Comparison of ENCODE assay signal across 34 cellular contexts in genomic region chr6:108521616-108522107, GRCh38.
"Had no signal": no experiment of that assay in that cellular context is flagged by ENCODE, and none has a peak within 500 bp of the region (broad histone marks: within the 10 kb centered on the region; RNA-seq: fewer than 3 reads in every experiment).

No MANE protein-coding gene starts in this region.

- FAIRE-seq: astrocyte, bronchial epithelial cell, frontal cortex had no signal

- H3K27ac ChIP-seq: brain microvascular endothelial cell, coronary artery, dorsolateral prefrontal cortex, WERI-Rb-1 had no signal

- H3K27me3 Mint-ChIP-seq: activated CD4-positive, alpha-beta memory T cell treated with anti-CD3 and anti-CD28 coated beads for 36 hours; activated CD4-positive, alpha-beta T cell treated with anti-CD3 and anti-CD28 coated beads for 36 hours; activated CD8-positive, alpha-beta memory T cell treated with anti-CD3 and anti-CD28 coated beads, Interleukin-2, amount 10 ng/mL, durations not matched to agents 7 days and 5 days; activated naive CD4-positive, alpha-beta T cell treated with anti-CD3 and anti-CD28 coated beads, Interleukin-2, amount 10 ng/mL, durations not matched to agents 7 days and 5 days; activated naive CD8-positive, alpha-beta T cell; activated T-cell treated with anti-CD3 and anti-CD28 coated beads, Interleukin-2, amount 50 U/mL, for 24 hours; central memory CD8-positive, alpha-beta T cell; dendritic cell treated with granulocyte-macrophage colony-stimulating factor and Interleukin-4, amounts not matched to agents 40 ng/mL and 50 ng/mL, for 4 days; T-cell had no signal

- H3K9me3 Mint-ChIP-seq: activated CD4-positive, alpha-beta memory T cell treated with anti-CD3 and anti-CD28 coated beads for 36 hours; activated CD4-positive, alpha-beta T cell treated with anti-CD3 and anti-CD28 coated beads, Interleukin-2, amount 10 ng/mL, durations not matched to agents 24 days and 14 days; activated naive CD4-positive, alpha-beta T cell treated with anti-CD3 and anti-CD28 coated beads, Interleukin-2, amount 10 ng/mL, durations not matched to agents 7 days and 5 days; activated T-cell treated with anti-CD3 and anti-CD28 coated beads, Interleukin-2, amount 50 U/mL, for 24 hours; activated T-cell treated with anti-CD3 and anti-CD28 coated beads, Interleukin-2, amount 50 U/mL, for 72 hours; central memory CD8-positive, alpha-beta T cell; dendritic cell treated with granulocyte-macrophage colony-stimulating factor and Interleukin-4, amounts not matched to agents 40 ng/mL and 50 ng/mL, for 4 days; endodermal cell; T-cell; T-helper 1 cell treated with Interleukin-12 subunit alpha and Interleukin-12 subunit beta and Interleukin-4 antibody, amounts not matched to agents 30 μg/mL and 1 μg/mL, for 36 hours; T-helper 2 cell treated with Interferon-gamma antibody and Interleukin-4, amounts not matched to agents 5 μg/mL and 100 μg/mL, for 36 hours had no signal

- H3K27me3 ChIP-seq: brain microvascular endothelial cell, dorsolateral prefrontal cortex had no signal

- H3K36me3 ChIP-seq: brain microvascular endothelial cell, WERI-Rb-1 had no signal

- H3K27ac Mint-ChIP-seq: activated CD4-positive, alpha-beta memory T cell treated with anti-CD3 and anti-CD28 coated beads for 36 hours; activated CD4-positive, alpha-beta T cell treated with anti-CD3 and anti-CD28 coated beads for 36 hours; activated CD4-positive, alpha-beta T cell treated with anti-CD3 and anti-CD28 coated beads, Interleukin-2, amount 10 ng/mL, durations not matched to agents 24 days and 14 days; activated CD8-positive, alpha-beta memory T cell treated with anti-CD3 and anti-CD28 coated beads, Interleukin-2, amount 10 ng/mL, durations not matched to agents 7 days and 5 days; activated CD8-positive, alpha-beta T cell treated with anti-CD3 and anti-CD28 coated beads, Interleukin-2, amount 10 ng/mL, durations not matched to agents 7 days and 5 days; activated naive CD4-positive, alpha-beta T cell treated with anti-CD3 and anti-CD28 coated beads, Interleukin-2, amount 10 ng/mL, durations not matched to agents 7 days and 5 days; activated naive CD8-positive, alpha-beta T cell; activated T-cell treated with anti-CD3 and anti-CD28 coated beads, Interleukin-2, amount 50 U/mL, for 24 hours; activated T-cell treated with anti-CD3 and anti-CD28 coated beads, Interleukin-2, amount 50 U/mL, for 72 hours; dendritic cell treated with granulocyte-macrophage colony-stimulating factor and Interleukin-4, amounts not matched to agents 40 ng/mL and 50 ng/mL, for 4 days; endodermal cell; T-cell; T-helper 1 cell treated with Interleukin-12 subunit alpha and Interleukin-12 subunit beta and Interleukin-4 antibody, amounts not matched to agents 30 μg/mL and 1 μg/mL, for 36 hours; T-helper 2 cell treated with Interferon-gamma antibody and Interleukin-4, amounts not matched to agents 5 μg/mL and 100 μg/mL, for 36 hours had no signal

- H3K4me3 Mint-ChIP-seq: activated CD4-positive, alpha-beta memory T cell treated with anti-CD3 and anti-CD28 coated beads for 36 hours; activated CD4-positive, alpha-beta T cell treated with anti-CD3 and anti-CD28 coated beads for 36 hours; activated CD4-positive, alpha-beta T cell treated with anti-CD3 and anti-CD28 coated beads, Interleukin-2, amount 10 ng/mL, durations not matched to agents 24 days and 14 days; activated CD8-positive, alpha-beta memory T cell treated with anti-CD3 and anti-CD28 coated beads, Interleukin-2, amount 10 ng/mL, durations not matched to agents 7 days and 5 days; activated CD8-positive, alpha-beta T cell treated with anti-CD3 and anti-CD28 coated beads, Interleukin-2, amount 10 ng/mL, durations not matched to agents 7 days and 5 days; activated naive CD4-positive, alpha-beta T cell treated with anti-CD3 and anti-CD28 coated beads, Interleukin-2, amount 10 ng/mL, durations not matched to agents 7 days and 5 days; activated naive CD8-positive, alpha-beta T cell; activated T-cell treated with anti-CD3 and anti-CD28 coated beads, Interleukin-2, amount 50 U/mL, for 24 hours; activated T-cell treated with anti-CD3 and anti-CD28 coated beads, Interleukin-2, amount 50 U/mL, for 72 hours; central memory CD8-positive, alpha-beta T cell; dendritic cell treated with granulocyte-macrophage colony-stimulating factor and Interleukin-4, amounts not matched to agents 40 ng/mL and 50 ng/mL, for 4 days; endodermal cell; T-cell; T-helper 1 cell treated with Interleukin-12 subunit alpha and Interleukin-12 subunit beta and Interleukin-4 antibody, amounts not matched to agents 30 μg/mL and 1 μg/mL, for 36 hours; T-helper 2 cell treated with Interferon-gamma antibody and Interleukin-4, amounts not matched to agents 5 μg/mL and 100 μg/mL, for 36 hours had no signal

- ATAC-seq: activated CD4-positive, alpha-beta T cell treated with anti-CD3 and anti-CD28 coated beads for 36 hours; activated CD8-positive, alpha-beta memory T cell treated with anti-CD3 and anti-CD28 coated beads, Interleukin-2, amount 10 ng/mL, durations not matched to agents 7 days and 5 days; activated CD8-positive, alpha-beta T cell treated with anti-CD3 and anti-CD28 coated beads, Interleukin-2, amount 10 ng/mL, durations not matched to agents 7 days and 5 days; activated T-cell treated with anti-CD3 and anti-CD28 coated beads, Interleukin-2, amount 50 U/mL, for 72 hours; esophagus mucosa; T-cell had no signal

- H3K4me1 Mint-ChIP-seq: activated CD4-positive, alpha-beta T cell treated with anti-CD3 and anti-CD28 coated beads for 36 hours; activated CD4-positive, alpha-beta T cell treated with anti-CD3 and anti-CD28 coated beads, Interleukin-2, amount 10 ng/mL, durations not matched to agents 24 days and 14 days; activated CD8-positive, alpha-beta memory T cell treated with anti-CD3 and anti-CD28 coated beads, Interleukin-2, amount 10 ng/mL, durations not matched to agents 7 days and 5 days; activated naive CD4-positive, alpha-beta T cell treated with anti-CD3 and anti-CD28 coated beads, Interleukin-2, amount 10 ng/mL, durations not matched to agents 7 days and 5 days; central memory CD8-positive, alpha-beta T cell; T-cell had no signal

- H3K4me3 ChIP-seq: coronary artery, dorsolateral prefrontal cortex had no signal

- H3K36me3 Mint-ChIP-seq: activated CD4-positive, alpha-beta memory T cell treated with anti-CD3 and anti-CD28 coated beads for 36 hours; activated naive CD4-positive, alpha-beta T cell treated with anti-CD3 and anti-CD28 coated beads, Interleukin-2, amount 10 ng/mL, durations not matched to agents 7 days and 5 days had no signal

- DNase-seq: activated CD4-positive, alpha-beta memory T cell treated with anti-CD3 and anti-CD28 coated beads for 36 hours; activated CD4-positive, alpha-beta T cell treated with anti-CD3 and anti-CD28 coated beads for 36 hours; activated CD4-positive, alpha-beta T cell treated with anti-CD3 and anti-CD28 coated beads, Interleukin-2, amount 10 ng/mL, durations not matched to agents 24 days and 14 days; activated CD4-positive, CD25-positive, alpha-beta regulatory T cell; activated CD4-positive, CD25-positive, alpha-beta regulatory T cell treated with anti-CD3 and anti-CD28 coated beads, Interleukin-2, amount 50 U/mL, for 72 hours; activated CD8-positive, alpha-beta memory T cell treated with anti-CD3 and anti-CD28 coated beads, Interleukin-2, amount 10 ng/mL, durations not matched to agents 7 days and 5 days; activated CD8-positive, alpha-beta memory T cell treated with anti-CD3 and anti-CD28 coated beads, Interleukin-2, amount 50 U/mL, for 4 hours; activated CD8-positive, alpha-beta T cell treated with anti-CD3 and anti-CD28 coated beads, Interleukin-2, amount 10 ng/mL, durations not matched to agents 7 days and 5 days; activated gamma-delta T cell; activated naive CD4-positive, alpha-beta T cell; activated naive CD4-positive, alpha-beta T cell treated with anti-CD3 and anti-CD28 coated beads, Interleukin-2, amount 10 ng/mL, durations not matched to agents 7 days and 5 days; activated T-cell treated with anti-CD3 and anti-CD28 coated beads, Interleukin-2, amount 50 U/mL, for 24 hours; activated T-cell treated with anti-CD3 and anti-CD28 coated beads, Interleukin-2, amount 50 U/mL, for 72 hours; amniotic stem cell; anterior cingulate cortex; brain microvascular endothelial cell; dorsolateral prefrontal cortex; effector memory CD4-positive, alpha-beta T cell; endodermal cell; foreskin fibroblast; head of caudate nucleus; T-cell; T1000; WERI-Rb-1 had no signal
